Comparison of ENCODE assay signal across 8 cellular contexts in the genomic region with DNA sequence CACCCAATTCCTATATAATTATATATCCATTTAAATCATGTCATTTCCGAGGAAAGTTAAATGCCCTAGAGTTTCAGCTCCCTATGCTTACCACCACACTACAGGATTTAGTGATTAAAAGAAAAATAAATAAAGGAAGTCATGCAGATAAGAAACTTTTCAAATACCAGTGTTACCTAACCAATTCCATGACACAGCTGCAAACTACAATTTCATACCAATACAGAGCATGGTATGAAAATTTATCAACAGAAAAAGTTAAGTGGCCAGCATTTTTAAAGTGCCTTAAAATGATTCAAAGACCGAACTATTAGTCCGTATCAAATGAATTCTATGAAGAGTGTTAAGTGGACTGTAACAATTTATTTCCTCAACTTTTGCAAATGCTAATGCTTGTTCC.
"Had no signal": no experiment of that assay in that cellular context is flagged by ENCODE, and none has a peak within 500 bp of the region (broad histone marks: within the 10 kb centered on the region; RNA-seq: fewer than 3 reads in every experiment).

No MANE protein-coding gene starts in this region.

- DNase-seq: H9, HCEC 1CT had no signal

- FAIRE-seq: H1, H54, HepG2, K562 had no signal

- H3K4me2 ChIP-seq: GM23338 had no signal

- H2AFZ ChIP-seq: GM23338 had no signal

- H3K4me1 Mint-ChIP-seq: GM23338, H9 had no signal

- ATAC-seq: GM23338, HepG2, K562 had no signal

- H3K9me3 Mint-ChIP-seq: GM23338, H9 had no signal

- H3K27ac ChIP-seq: HL-60 had no signal

- H3K4me3 ChIP-seq: GM23338, K562 had no signal

- H3K27ac Mint-ChIP-seq: GM23338, H9 had no signal

- H3K4me3 Mint-ChIP-seq: GM23338, H9 had no signal
